In genomic region chr12:43273467-43273866, GRCh38 we compare ENCODE assay signal across 15 cellular contexts.
"Had no signal": no experiment of that assay in that cellular context is flagged by ENCODE, and none has a peak within 500 bp of the region (broad histone marks: within the 10 kb centered on the region; RNA-seq: fewer than 3 reads in every experiment).

No MANE protein-coding gene starts in this region.

- ATAC-seq: activated CD4-positive, alpha-beta T cell treated with anti-CD3 and anti-CD28 coated beads for 36 hours; activated CD8-positive, alpha-beta T cell treated with anti-CD3 and anti-CD28 coated beads for 36 hours; left cardiac atrium had no signal

- H3K27ac ChIP-seq: cardiac muscle cell, pancreas, thoracic aorta, VCaP had no signal

- H3K36me3 Mint-ChIP-seq: activated naive CD8-positive, alpha-beta T cell treated with anti-CD3 and anti-CD28 coated beads, Interleukin-2, amount 10 ng/mL, durations not matched to agents 7 days and 5 days; memory B cell had no signal

- H3K27ac Mint-ChIP-seq: activated CD4-positive, alpha-beta T cell treated with anti-CD3 and anti-CD28 coated beads for 36 hours; activated CD8-positive, alpha-beta T cell treated with anti-CD3 and anti-CD28 coated beads for 36 hours; activated naive CD8-positive, alpha-beta T cell treated with anti-CD3 and anti-CD28 coated beads, Interleukin-2, amount 10 ng/mL, durations not matched to agents 7 days and 5 days had no signal

- H3K4me3 ChIP-seq: cardiac muscle cell, pancreas, stomach, thoracic aorta had no signal

- H3K4me1 Mint-ChIP-seq: activated CD4-positive, alpha-beta T cell treated with anti-CD3 and anti-CD28 coated beads for 36 hours; activated naive CD8-positive, alpha-beta T cell treated with anti-CD3 and anti-CD28 coated beads, Interleukin-2, amount 10 ng/mL, durations not matched to agents 7 days and 5 days; neural crest cell had no signal

- H3K27me3 Mint-ChIP-seq: activated CD4-positive, alpha-beta T cell treated with anti-CD3 and anti-CD28 coated beads for 36 hours; activated CD8-positive, alpha-beta T cell treated with anti-CD3 and anti-CD28 coated beads for 36 hours; activated naive CD8-positive, alpha-beta T cell treated with anti-CD3 and anti-CD28 coated beads, Interleukin-2, amount 10 ng/mL, durations not matched to agents 7 days and 5 days; memory B cell had no signal

- H3K4me1 ChIP-seq: pancreas had no signal

- DNase-seq: activated CD4-positive, alpha-beta T cell treated with anti-CD3 and anti-CD28 coated beads for 36 hours; activated CD8-positive, alpha-beta memory T cell treated with anti-CD3 and anti-CD28 coated beads, Interleukin-2, amount 50 U/mL, for 4 hours; activated CD8-positive, alpha-beta T cell treated with anti-CD3 and anti-CD28 coated beads for 36 hours; activated naive CD8-positive, alpha-beta T cell treated with anti-CD3 and anti-CD28 coated beads, Interleukin-2, amount 10 ng/mL, durations not matched to agents 7 days and 5 days; anterior cingulate cortex; hippocampal formation; left cardiac atrium; pancreas; stomach; T-helper 9 cell had no signal

- H3K4me3 Mint-ChIP-seq: activated CD4-positive, alpha-beta T cell treated with anti-CD3 and anti-CD28 coated beads for 36 hours; activated CD8-positive, alpha-beta T cell treated with anti-CD3 and anti-CD28 coated beads for 36 hours; activated naive CD8-positive, alpha-beta T cell treated with anti-CD3 and anti-CD28 coated beads, Interleukin-2, amount 10 ng/mL, durations not matched to agents 7 days and 5 days; memory B cell; neural crest cell had no signal

- H3K9me3 Mint-ChIP-seq: activated CD8-positive, alpha-beta T cell treated with anti-CD3 and anti-CD28 coated beads for 36 hours; activated naive CD8-positive, alpha-beta T cell treated with anti-CD3 and anti-CD28 coated beads, Interleukin-2, amount 10 ng/mL, durations not matched to agents 7 days and 5 days had no signal

- H3K36me3 ChIP-seq: cardiac muscle cell, pancreas, stomach, thoracic aorta had no signal

- H3K27me3 ChIP-seq: cardiac muscle cell, pancreas, stomach had no signal

- H3K9me3 ChIP-seq: pancreas, stomach, thoracic aorta had no signal
